1 cellular context compared by ENCODE assay signal in genomic region chr19:40732304-40732703, GRCh38. TPM values are rescaled to one million over a fixed set of nuclear protein-coding genes. Genes with fewer than 3 reads are reported as not detected.
"Had no signal": no experiment of that assay in that cellular context is flagged by ENCODE, and none has a peak within 500 bp of the region (broad histone marks: within the 10 kb centered on the region; RNA-seq: fewer than 3 reads in every experiment).

No MANE protein-coding gene starts in this region.

RNA-seq across cellular contexts. Expression of gene ACTMAP, which starts 18.0 kb away (rescaled TPM):
- polyA plus RNA-seq: neural cell had no signal
